23 cellular contexts compared by ENCODE assay signal in the genomic region with DNA sequence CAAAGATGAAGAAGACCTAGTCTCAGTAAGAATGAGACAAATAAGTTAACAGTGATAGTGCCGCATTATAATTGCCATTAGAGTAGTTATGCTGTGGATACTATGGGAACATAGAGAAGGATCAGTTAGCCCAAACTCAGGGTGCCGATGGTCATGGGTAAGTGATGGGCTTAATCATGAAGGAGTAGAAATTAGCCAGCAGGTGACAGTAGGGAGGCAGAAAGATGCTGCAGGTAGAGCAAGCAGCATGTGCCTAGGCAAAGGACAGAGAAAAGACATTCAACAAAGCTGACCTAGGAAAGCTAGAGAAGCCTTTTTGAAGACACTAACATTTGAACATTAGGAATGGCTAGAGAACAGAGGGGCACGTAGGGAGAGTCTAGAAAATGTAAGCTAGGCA. TPM values are rescaled to one million over a fixed set of nuclear protein-coding genes. Genes with fewer than 3 reads are reported as not detected.
DNase-seq lines count a peak whose midpoint lies in the region; ATAC-seq, FAIRE-seq and TF ChIP-seq lines count a peak whose summit lies in the region.
"Had no signal": no experiment of that assay in that cellular context is flagged by ENCODE, and none has a peak within 500 bp of the region (broad histone marks: within the 10 kb centered on the region; RNA-seq: fewer than 3 reads in every experiment).

No MANE protein-coding gene starts in this region.

- H3K4me1 ChIP-seq in keratinocyte (ENCODE audit: control insufficient read depth, extremely low read depth, insufficient read depth, low read length): no peaks in the 10 kb centered on the region
- H3K4me1 ChIP-seq: esophagus squamous epithelium, HAP-1, heart left ventricle, SJSA1 had no signal

- H3K4me1 Mint-ChIP-seq in HFFc6 (ENCODE audit: low read depth) (peaks cover 10% of the 10 kb centered on the region), glutamatergic neuron (ENCODE audit: low read depth, unreplicated experiment) (no peaks in the 10 kb centered on the region)
- H3K4me1 Mint-ChIP-seq: activated B cell treated with CpG ODN at 0.5 μM for 24 hours; central memory CD8-positive, alpha-beta T cell; stimulated activated effector memory CD8-positive, alpha-beta T cell treated with anti-CD3 and anti-CD28 coated beads, Interleukin-12 subunit alpha, Interleukin-12 subunit beta, amount 100 ng/mL, for 72 hours had no signal

- H3K36me3 Mint-ChIP-seq in HFFc6 (ENCODE audit: low read depth) (no peaks in the 10 kb centered on the region), glutamatergic neuron (ENCODE audit: unreplicated experiment) (no peaks in the 10 kb centered on the region)
- H3K36me3 Mint-ChIP-seq: activated CD4-positive, alpha-beta memory T cell treated with anti-CD3 and anti-CD28 coated beads for 36 hours; stimulated activated effector memory CD8-positive, alpha-beta T cell treated with anti-CD3 and anti-CD28 coated beads, Interleukin-12 subunit alpha, Interleukin-12 subunit beta, amount 100 ng/mL, for 72 hours had no signal

- no peak overlapping the region for H3K9ac ChIP-seq in keratinocyte (ENCODE audit: control insufficient read depth, extremely low read depth, insufficient read depth, low read length)

- H3K27ac ChIP-seq in VCaP (no peak overlapping the region), keratinocyte (ENCODE audit: control insufficient read depth, insufficient read depth, low read length) (no peak overlapping the region)
- H3K27ac ChIP-seq: esophagus squamous epithelium, heart left ventricle, SJSA1 had no signal

- no peak overlapping the region for H2AFZ ChIP-seq in keratinocyte (ENCODE audit: control insufficient read depth, low read length)

- H3K36me3 ChIP-seq in keratinocyte (ENCODE audit: control insufficient read depth in 2 of 2, extremely low read depth in 1 of 2, insufficient read depth in 2 of 2, low read length in 2 of 2): no peaks in the 10 kb centered on the region
- H3K36me3 ChIP-seq: esophagus squamous epithelium, HAP-1, heart left ventricle, SJSA1 had no signal

- H3K9me3 ChIP-seq in keratinocyte (ENCODE audit: control insufficient read depth, low read depth, low read length): no peaks in the 10 kb centered on the region
- H3K9me3 ChIP-seq: esophagus squamous epithelium, HAP-1, heart left ventricle, SJSA1 had no signal

- H3K9me3 Mint-ChIP-seq in HFFc6 (no peaks in the 10 kb centered on the region), glutamatergic neuron (ENCODE audit: unreplicated experiment) (no peaks in the 10 kb centered on the region)
- H3K9me3 Mint-ChIP-seq: activated B cell treated with CpG ODN at 0.5 μM for 24 hours; activated CD4-positive, alpha-beta memory T cell treated with anti-CD3 and anti-CD28 coated beads for 36 hours; activated naive CD4-positive, alpha-beta T cell treated with anti-CD3 and anti-CD28 coated beads for 36 hours; activated T-cell treated with anti-CD3 and anti-CD28 coated beads, Interleukin-2, amount 50 U/mL, for 24 hours; T-helper 1 cell treated with Interleukin-12 subunit alpha and Interleukin-12 subunit beta and Interleukin-4 antibody, amounts not matched to agents 30 μg/mL and 1 μg/mL, for 36 hours had no signal

- DNase-seq in HFFc6 (no peak), keratinocyte (ENCODE audit: low read depth, low spot score) (no peak), DMS79 treated with DMSO at 0.1 percent for 48 hours (lab: John Stamatoyannopoulos, UW) (no peak), glutamatergic neuron (no peak)
- DNase-seq: activated B cell treated with CpG ODN at 0.5 μM for 24 hours; activated CD4-positive, alpha-beta memory T cell treated with anti-CD3 and anti-CD28 coated beads for 36 hours; activated naive CD4-positive, alpha-beta T cell treated with anti-CD3 and anti-CD28 coated beads for 36 hours; activated T-cell treated with anti-CD3 and anti-CD28 coated beads, Interleukin-2, amount 50 U/mL, for 24 hours; aorta; esophagus squamous epithelium; heart left ventricle; mammary epithelial cell; NCI-H2081; NCI-H524; right cardiac atrium had no signal

- no peaks in the 10 kb centered on the region for H3K79me2 ChIP-seq in keratinocyte (ENCODE audit: control insufficient read depth, insufficient read depth, low read length)

- dilution Hi-C loops in keratinocyte (cut with MboI; ENCODE audit: extremely low pct_ligation_motif_present, low sequenced_read_pairs): no loop called here

- ATAC-seq in HG02938 (IDR thresholded peaks at IDR 0.05; ENCODE audit: unreplicated experiment): no peak
- ATAC-seq: heart left ventricle; right cardiac atrium; stimulated activated effector memory CD8-positive, alpha-beta T cell treated with anti-CD3 and anti-CD28 coated beads, Interleukin-12 subunit alpha, Interleukin-12 subunit beta, amount 100 ng/mL, for 72 hours had no signal

- 0 out of 2 replicates have a peak, but pooled peaks have one; percentile 8 for TF ChIP-seq CTCF in GM12874 (IDR thresholded peaks at IDR 0.05; ENCODE audit: insufficient read depth, low read depth, low read length)
- peak; percentile 52 for TF ChIP-seq CTCF in HFFc6 (IDR thresholded peaks at IDR 0.05)
- peak; percentile 57 for TF ChIP-seq CTCF in VCaP (conservative IDR thresholded peaks at IDR 0.05)
- peak in 1 of 3 experiments; percentile 66 for TF ChIP-seq CTCF in keratinocyte (optimal IDR thresholded peaks at IDR 0.05 in 1 of 3, IDR thresholded peaks at IDR 0.05 in 1 of 3, conservative IDR thresholded peaks at IDR 0.05 in 1 of 3; ENCODE audit: extremely low read depth in 1 of 3, insufficient read depth in 2 of 3, low read length in 3 of 3)
- no peak for TF ChIP-seq CTCF in glutamatergic neuron (IDR thresholded peaks at IDR 0.05; ENCODE audit: partially characterized antibody, unreplicated experiment)

- H3K27me3 Mint-ChIP-seq in HFFc6 (ENCODE audit: insufficient read depth) (no peaks in the 10 kb centered on the region), glutamatergic neuron (ENCODE audit: unreplicated experiment) (no peaks in the 10 kb centered on the region)
- H3K27me3 Mint-ChIP-seq: activated B cell treated with CpG ODN at 0.5 μM for 24 hours; activated CD4-positive, alpha-beta memory T cell treated with anti-CD3 and anti-CD28 coated beads for 36 hours; activated T-cell treated with anti-CD3 and anti-CD28 coated beads, Interleukin-2, amount 50 U/mL, for 24 hours; central memory CD8-positive, alpha-beta T cell had no signal

- H3K4me3 ChIP-seq in keratinocyte (ENCODE audit: control insufficient read depth in 2 of 3, extremely low read depth in 1 of 3, insufficient read depth in 2 of 3, low read depth in 1 of 3, low read length in 3 of 3): no peak overlapping the region
- H3K4me3 ChIP-seq: esophagus squamous epithelium, HAP-1, heart left ventricle, SJSA1 had no signal

- FAIRE-seq in keratinocyte (lab: Jason Lieb, UNC): peak; percentile 29

- H3K4me3 Mint-ChIP-seq in HFFc6: no peak overlapping the region
- no peak overlapping the region for H3K4me3 Mint-ChIP-seq in glutamatergic neuron (ENCODE audit: unreplicated experiment)
- H3K4me3 Mint-ChIP-seq: activated B cell treated with CpG ODN at 0.5 μM for 24 hours; activated CD4-positive, alpha-beta memory T cell treated with anti-CD3 and anti-CD28 coated beads for 36 hours; activated naive CD4-positive, alpha-beta T cell treated with anti-CD3 and anti-CD28 coated beads for 36 hours; activated T-cell treated with anti-CD3 and anti-CD28 coated beads, Interleukin-2, amount 50 U/mL, for 24 hours; central memory CD8-positive, alpha-beta T cell; stimulated activated effector memory CD8-positive, alpha-beta T cell treated with anti-CD3 and anti-CD28 coated beads, Interleukin-12 subunit alpha, Interleukin-12 subunit beta, amount 100 ng/mL, for 72 hours; T-helper 1 cell treated with Interleukin-12 subunit alpha and Interleukin-12 subunit beta and Interleukin-4 antibody, amounts not matched to agents 30 μg/mL and 1 μg/mL, for 36 hours had no signal

- H3K27me3 ChIP-seq in keratinocyte (ENCODE audit: control insufficient read depth, extremely low read depth, insufficient read depth, low read length): no peaks in the 10 kb centered on the region
- H3K27me3 ChIP-seq: esophagus squamous epithelium, heart left ventricle, SJSA1 had no signal

- H3K9me1 ChIP-seq in keratinocyte (ENCODE audit: control insufficient read depth, extremely low read depth, insufficient read depth, low read length): no peaks in the 10 kb centered on the region

- no peak overlapping the region for H3K4me2 ChIP-seq in keratinocyte (ENCODE audit: control insufficient read depth, extremely low read depth, insufficient read depth, low read depth, low read length)

- H4K20me1 ChIP-seq in keratinocyte (ENCODE audit: control insufficient read depth, extremely low read depth, insufficient read depth, low read length): no peaks in the 10 kb centered on the region

- H3K27ac Mint-ChIP-seq in HFFc6: no peak overlapping the region; the same call in 1 of the 2 replicates
- H3K27ac Mint-ChIP-seq in glutamatergic neuron (ENCODE audit: unreplicated experiment): no peak overlapping the region
- H3K27ac Mint-ChIP-seq: activated B cell treated with CpG ODN at 0.5 μM for 24 hours; activated CD4-positive, alpha-beta memory T cell treated with anti-CD3 and anti-CD28 coated beads for 36 hours; activated naive CD4-positive, alpha-beta T cell treated with anti-CD3 and anti-CD28 coated beads for 36 hours; activated T-cell treated with anti-CD3 and anti-CD28 coated beads, Interleukin-2, amount 50 U/mL, for 24 hours; stimulated activated effector memory CD8-positive, alpha-beta T cell treated with anti-CD3 and anti-CD28 coated beads, Interleukin-12 subunit alpha, Interleukin-12 subunit beta, amount 100 ng/mL, for 72 hours; T-helper 1 cell treated with Interleukin-12 subunit alpha and Interleukin-12 subunit beta and Interleukin-4 antibody, amounts not matched to agents 30 μg/mL and 1 μg/mL, for 36 hours had no signal

RNA-seq across cellular contexts. Expression of gene PTPRQ, which starts 30.6 kb away (rescaled TPM):
- 1 to 10 TPM; 2.6 to 4.1 (median 3.5) TPM for total RNA-seq in HFFc6 (2021; fragmentation: NEBNext Ultra II Directional; extraction: Animal tissue kit (Norgen Biotek cat#: 25700))
- polyA plus RNA-seq in keratinocyte: 0.01 to 0.08 TPM in 2 of 3 replicates, not detected in the other
- polyA plus RNA-seq in keratinocyte (2011; ENCODE audit: low read depth): not detected
- not detected in 2 replicates for polyA plus RNA-seq in keratinocyte (2011; cell fraction: cytosol; rRNA removed)
- polyA plus RNA-seq in keratinocyte (2011; cell fraction: nucleus; rRNA removed): 0.01 TPM in 2 replicates
- not detected in 2 replicates for polyA plus RNA-seq in keratinocyte (2012; ENCODE audit: low replicate concordance)
- polyA minus RNA-seq in keratinocyte: not detected in 3 replicates
- not detected for polyA minus RNA-seq in keratinocyte (2011; cell fraction: cytosol; rRNA and poly(A)+ RNA removed)
- not detected in 2 replicates for polyA minus RNA-seq in keratinocyte (2011; cell fraction: nucleus; rRNA and poly(A)+ RNA removed)
- total RNA-seq in glutamatergic neuron (ENCODE audit: unreplicated experiment): not detected
- total RNA-seq: activated B cell treated with CpG ODN at 0.5 μM for 24 hours; activated CD4-positive, alpha-beta memory T cell treated with anti-CD3 and anti-CD28 coated beads for 36 hours; activated naive CD4-positive, alpha-beta T cell treated with anti-CD3 and anti-CD28 coated beads for 36 hours had no signal
- polyA plus RNA-seq: mammary epithelial cell had no signal
